ENCODE assay signal across 2 cellular contexts in the genomic region with DNA sequence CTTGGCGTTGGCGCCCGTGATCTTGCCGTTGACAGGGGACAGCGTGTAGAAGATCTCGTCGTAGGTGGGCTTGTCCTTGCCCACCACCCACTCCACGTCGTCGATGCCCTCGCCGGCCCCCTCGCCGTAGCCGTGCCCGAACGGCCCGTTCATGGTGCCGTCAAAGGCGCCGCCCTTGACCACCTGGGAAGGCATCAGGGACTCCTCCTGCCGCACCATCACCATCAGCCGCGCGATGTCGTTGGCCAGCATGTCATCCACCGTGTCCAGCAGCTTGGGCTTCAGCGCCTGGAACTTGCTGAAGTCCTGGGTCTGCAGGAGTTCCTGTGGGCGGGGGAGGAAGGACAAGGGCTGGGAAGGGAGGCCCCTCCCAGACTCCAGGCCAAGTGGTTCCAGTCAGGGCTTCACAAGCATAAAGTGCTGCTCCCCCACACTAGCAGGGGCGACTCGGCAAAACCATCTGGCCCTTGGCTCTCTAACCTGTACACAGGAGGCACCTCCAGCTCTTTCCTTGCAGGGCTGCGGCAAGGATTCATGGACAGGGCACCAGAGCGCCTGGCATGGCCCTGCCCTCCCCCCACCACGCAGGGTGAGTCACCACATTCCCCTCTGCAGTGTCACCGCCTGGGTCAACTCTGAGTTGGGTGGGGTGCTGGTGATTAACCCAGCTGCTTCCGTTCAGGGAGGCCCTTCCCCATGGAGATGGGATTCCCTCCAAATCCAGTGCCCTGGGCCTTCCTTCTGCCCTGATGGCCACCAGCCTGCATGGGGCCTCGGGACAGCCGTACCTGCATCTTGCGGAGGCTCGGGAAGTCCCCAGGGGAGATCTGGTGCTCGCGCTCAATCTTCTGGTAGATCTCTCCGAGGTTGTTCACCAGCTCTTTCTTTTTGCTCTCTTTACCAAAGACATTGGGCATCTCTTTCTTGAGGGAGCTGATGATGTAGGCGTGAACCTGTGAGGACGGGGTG.
TF ChIP-seq lines count a peak whose summit lies in the region.

No MANE protein-coding gene starts in this region.

TF ChIP-seq in WTC11, 78 proteins besides CTCF, POLR2A, EP300 and RAD21:
- TF ChIP-seq FOXJ3 (CRISPR knock-in tag; IDR thresholded peaks at IDR 0.05; ENCODE audit: borderline replicate concordance) (no peak), GABPB1 (CRISPR knock-in tag; IDR thresholded peaks at IDR 0.05) (peak; percentile 57)

TF ChIP-seq in endothelial cell of umbilical vein, 7 proteins besides CTCF, POLR2A, EP300 and RAD21:
- TF ChIP-seq POLR2AphosphoS5 (IDR thresholded peaks at IDR 0.05; ENCODE audit: insufficient read depth, low read depth, low read length) = peak; percentile 100
- TF ChIP-seq MYC (IDR thresholded peaks at IDR 0.05; ENCODE audit: low read depth, low read length) = peak; percentile 89
- TF ChIP-seq JUN (IDR thresholded peaks at IDR 0.05; ENCODE audit: borderline replicate concordance, insufficient read depth, insufficient read length, low read depth) = peak; percentile 99
- TF ChIP-seq, protein P1, sequence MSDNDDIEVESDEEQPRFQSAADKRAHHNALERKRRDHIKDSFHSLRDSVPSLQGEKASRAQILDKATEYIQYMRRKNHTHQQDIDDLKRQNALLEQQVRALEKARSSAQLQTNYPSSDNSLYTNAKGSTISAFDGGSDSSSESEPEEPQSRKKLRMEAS (IDR thresholded peaks at IDR 0.05; ENCODE audit: insufficient read depth, insufficient read length) = peak; percentile 50
- peak; percentile 100 for TF ChIP-seq FOS (IDR thresholded peaks at IDR 0.05; ENCODE audit: borderline replicate concordance, insufficient read depth, low read length)
- TF ChIP-seq GATA2 (IDR thresholded peaks at IDR 0.05; ENCODE audit: insufficient read depth, insufficient read length, low read depth, low read length) = peak; percentile 76
- TF ChIP-seq EZH2 (IDR thresholded peaks at IDR 0.05; ENCODE audit: borderline replicate concordance, low read depth, low read length, severe bottlenecking) = no peak
TF ChIP-seq in endothelial cell of umbilical vein: peak in this region for 6.
